29 cellular contexts compared by ENCODE assay signal in genomic region chr15:25241241-25241801, GRCh38.
DNase-seq lines count a peak whose midpoint lies in the region; ATAC-seq and TF ChIP-seq lines count a peak whose summit lies in the region.
"Had no signal": no experiment of that assay in that cellular context is flagged by ENCODE, and none has a peak within 500 bp of the region (broad histone marks: within the 10 kb centered on the region; RNA-seq: fewer than 3 reads in every experiment).

No MANE protein-coding gene starts in this region.

- ATAC-seq in Right ventricle myocardium inferior: no peak
- ATAC-seq: GM23338; heart right ventricle; Panc1; stimulated activated naive B cell treated with anti-CD40 and anti-IgM and Interleukin-4, amounts not matched to agents 10 μg/mL and 1 μg/mL and 100 μg/mL, for 72 hours had no signal

- peak; percentile 13 for DNase-seq in Right ventricle myocardium inferior (ENCODE audit: missing footprints)
- DNase-seq in right atrium auricular region (ENCODE audit: low spot score): no peak
- peak; percentile 6 for DNase-seq in glutamatergic neuron
- DNase-seq in mesenteric fat pad (ENCODE audit: low spot score): peak; percentile 60
- peak; percentile 68 for DNase-seq in spleen
- DNase-seq in T1000 (lab: John Stamatoyannopoulos, UW): no peak
- no peak for DNase-seq in stimulated activated CD4-positive, alpha-beta T cell treated with anti-CD3 and anti-CD28 coated beads, Interleukin-4, amount 100 ng/mL, for 4 hours
- no peak for DNase-seq in medulla oblongata (ENCODE audit: extremely low spot score)
- DNase-seq: ACHN; activated CD4-positive, alpha-beta T cell treated with anti-CD3 and anti-CD28 coated beads, Interleukin-2, amount 50 U/mL, for 48 hours; DMS 273 treated with DMSO at 0.1 percent for 48 hours; erythroblast; NCI-H146; NCI-H226; NCI-H69; nephron progenitor cell; stimulated activated naive B cell treated with anti-CD40 and anti-IgM and Interleukin-4, amounts not matched to agents 10 μg/mL and 1 μg/mL and 100 μg/mL, for 72 hours; substantia nigra; SW 1271; T-helper 9 cell had no signal

- H3K4me3 ChIP-seq in right atrium auricular region: no peak overlapping the region
- H3K4me3 ChIP-seq in spleen: no peak overlapping the region
- H3K4me3 ChIP-seq: cardiac muscle cell, coronary artery, GM23338, heart right ventricle, lung, upper lobe of left lung had no signal

- H3K4me3 Mint-ChIP-seq in glutamatergic neuron (ENCODE audit: unreplicated experiment): no peak overlapping the region
- H3K4me3 Mint-ChIP-seq: B cell; GM23338; nephron progenitor cell; stimulated activated naive B cell treated with anti-CD40 and anti-IgM and Interleukin-4, amounts not matched to agents 10 μg/mL and 1 μg/mL and 100 μg/mL, for 72 hours had no signal

- peaks cover 4% of the 10 kb centered on the region for H3K9me3 Mint-ChIP-seq in glutamatergic neuron (ENCODE audit: unreplicated experiment)

- H3K9me3 ChIP-seq in right atrium auricular region (no peaks in the 10 kb centered on the region), spleen (peaks cover 0 to 100% (median 74%) of the 10 kb centered on the region in 8 donors)

- peaks cover 4% of the 10 kb centered on the region for H3K36me3 Mint-ChIP-seq in glutamatergic neuron (ENCODE audit: unreplicated experiment)
- H3K36me3 Mint-ChIP-seq: stimulated activated naive B cell treated with anti-CD40 and anti-IgM and Interleukin-4, amounts not matched to agents 10 μg/mL and 1 μg/mL and 100 μg/mL, for 72 hours had no signal

- H3K36me3 ChIP-seq in right atrium auricular region: no peaks in the 10 kb centered on the region
- H3K36me3 ChIP-seq in spleen: no peaks in the 10 kb centered on the region
- H3K36me3 ChIP-seq: cardiac muscle cell, heart right ventricle, upper lobe of left lung had no signal

- H3K27me3 Mint-ChIP-seq in glutamatergic neuron (ENCODE audit: unreplicated experiment): peaks cover 4% of the 10 kb centered on the region
- H3K27me3 Mint-ChIP-seq: B cell; stimulated activated naive B cell treated with anti-CD40 and anti-IgM and Interleukin-4, amounts not matched to agents 10 μg/mL and 1 μg/mL and 100 μg/mL, for 72 hours had no signal

- no peaks in the 10 kb centered on the region for H3K4me1 Mint-ChIP-seq in glutamatergic neuron (ENCODE audit: low read depth, unreplicated experiment)
- H3K4me1 Mint-ChIP-seq: B cell; GM23338; nephron progenitor cell; stimulated activated naive B cell treated with anti-CD40 and anti-IgM and Interleukin-4, amounts not matched to agents 10 μg/mL and 1 μg/mL and 100 μg/mL, for 72 hours had no signal

- TF ChIP-seq CTCF in right atrium auricular region (IDR thresholded peaks at IDR 0.05) (no peak), glutamatergic neuron (IDR thresholded peaks at IDR 0.05; ENCODE audit: partially characterized antibody, unreplicated experiment) (no peak), spleen (IDR thresholded peaks at IDR 0.05 in 8 of 11, conservative IDR thresholded peaks at IDR 0.05 in 3 of 11) (no peak)

- H3K27ac Mint-ChIP-seq in glutamatergic neuron (ENCODE audit: unreplicated experiment): no peak overlapping the region
- H3K27ac Mint-ChIP-seq: B cell; GM23338; nephron progenitor cell; stimulated activated naive B cell treated with anti-CD40 and anti-IgM and Interleukin-4, amounts not matched to agents 10 μg/mL and 1 μg/mL and 100 μg/mL, for 72 hours had no signal

- H3K27ac ChIP-seq in right atrium auricular region: no peak overlapping the region
- no peak overlapping the region for H3K27ac ChIP-seq in spleen
- H3K27ac ChIP-seq: cardiac muscle cell, coronary artery, heart right ventricle, parathyroid adenoma, upper lobe of left lung had no signal

- TF ChIP-seq POLR2A in spleen (IDR thresholded peaks at IDR 0.05): no peak

- intact Hi-C loops in Right ventricle myocardium inferior (cut with DNase I) (no loop called here), spleen (cut with DNase I; ENCODE audit: low total_unique reads) (no loop called here)

- no peaks in the 10 kb centered on the region for H3K4me1 ChIP-seq in right atrium auricular region
- H3K4me1 ChIP-seq in spleen: no peaks in the 10 kb centered on the region
- H3K4me1 ChIP-seq: heart right ventricle, parathyroid adenoma, upper lobe of left lung had no signal

- WGBS in spleen, 5 donors: 77 to 86% (median 80%) methylated on average over 4 to 12 of the region's 12 CpGs

- H3K27me3 ChIP-seq in right atrium auricular region (no peaks in the 10 kb centered on the region), spleen (replicated peaks in 1 of 7) (no peaks in the 10 kb centered on the region)
- H3K27me3 ChIP-seq: cardiac muscle cell, heart right ventricle, upper lobe of left lung had no signal

Comparison
In these comparisons a context has a peak if more than half of its experiments do, and no peak if none do; other contexts are left out.
1. DNase-seq: peak in Right ventricle myocardium inferior (single experiment), glutamatergic neuron (single experiment), mesenteric fat pad (single experiment) and spleen (single experiment); none in right atrium auricular region (single experiment), T1000 (single experiment), stimulated activated CD4-positive, alpha-beta T cell treated with anti-CD3 and anti-CD28 coated beads, Interleukin-4, amount 100 ng/mL, for 4 hours (0 of 2) and medulla oblongata (single experiment).